Comparison of ENCODE assay signal across 24 cellular contexts in genomic region chr2:73092146-73092783, GRCh38. TPM values are rescaled to one million over a fixed set of nuclear protein-coding genes. Genes with fewer than 3 reads are reported as not detected.
DNase-seq lines count a peak whose midpoint lies in the region; ATAC-seq and TF ChIP-seq lines count a peak whose summit lies in the region.
"Had no signal": no experiment of that assay in that cellular context is flagged by ENCODE, and none has a peak within 500 bp of the region (broad histone marks: within the 10 kb centered on the region; RNA-seq: fewer than 3 reads in every experiment).

No MANE protein-coding gene starts in this region.

- no peaks in the 10 kb centered on the region for H3K4me1 ChIP-seq in endodermal cell (ENCODE audit: control insufficient read depth, insufficient read depth, low read length)
- H3K4me1 ChIP-seq in trophoblast cell (ENCODE audit: control insufficient read depth in 1 of 2, insufficient read depth in 2 of 2, low read length in 2 of 2), result peaks cover 37 to 47% of the 10 kb centered on the region in 2 experiments

- H3K4me3 ChIP-seq in endodermal cell (ENCODE audit: low read length) (no peak overlapping the region), trophoblast cell (ENCODE audit: low read depth, low read length) (no peak overlapping the region)

- H3K27ac ChIP-seq in endodermal cell (ENCODE audit: low read depth, low read length) (no peak overlapping the region), trophoblast cell (ENCODE audit: low read depth, low read length) (no peak overlapping the region)
- H3K27ac ChIP-seq: foreskin keratinocyte had no signal

- H3K23ac ChIP-seq in trophoblast cell (ENCODE audit: low read length), result no peak overlapping the region

- no peak overlapping the region for H2BK5ac ChIP-seq in trophoblast cell (ENCODE audit: low read depth, low read length, poor library complexity)

- no peak overlapping the region for H2AFZ ChIP-seq in trophoblast cell (ENCODE audit: insufficient read depth, low read length, poor library complexity)

- H3K36me3 Mint-ChIP-seq in endodermal cell (ENCODE audit: low read depth), result no peaks in the 10 kb centered on the region
- H3K36me3 Mint-ChIP-seq: IgD-negative memory B cell; natural killer cell treated with Interleukin-12 subunit alpha and Interleukin-12 subunit beta and Interleukin-15 and Interleukin-18, amount 100 ng/mL, for 72 hours had no signal

- no peak overlapping the region for H4K91ac ChIP-seq in trophoblast cell (ENCODE audit: low read depth, low read length)

- H3K9me3 Mint-ChIP-seq in endodermal cell, result no peaks in the 10 kb centered on the region
- H3K9me3 Mint-ChIP-seq: activated B cell treated with CpG ODN at 0.5 μM for 24 hours; activated CD8-positive, alpha-beta T cell treated with anti-CD3 and anti-CD28 coated beads for 36 hours; IgD-negative memory B cell; natural killer cell treated with Interleukin-12 subunit alpha and Interleukin-12 subunit beta and Interleukin-15 and Interleukin-18, amount 100 ng/mL, for 72 hours; T-helper 1 cell treated with Interleukin-12 subunit alpha and Interleukin-12 subunit beta and Interleukin-4 antibody, amounts not matched to agents 30 μg/mL and 1 μg/mL, for 36 hours had no signal

- H3K9ac ChIP-seq in endodermal cell (ENCODE audit: extremely low read depth, low read length, poor library complexity, severe bottlenecking) (no peak overlapping the region), trophoblast cell (ENCODE audit: low read length) (no peak overlapping the region)

- WGBS in endodermal cell (ENCODE audit: insufficient coverage in 1 of 2, insufficient read length in 1 of 2), 2 experiments, result 77 to 88% methylated on average over 6 to 7 of the region's 7 CpGs
- no CpG with 5 or more reads among the region's 7 CpGs for WGBS in trophoblast cell (ENCODE audit: extremely low coverage, insufficient coverage, insufficient read length)

- ATAC-seq in HG03045 (IDR thresholded peaks at IDR 0.05; ENCODE audit: unreplicated experiment) (no peak), GM18907 (IDR thresholded peaks at IDR 0.05; ENCODE audit: unreplicated experiment) (no peak), HG03432 (IDR thresholded peaks at IDR 0.05; ENCODE audit: unreplicated experiment) (no peak)
- ATAC-seq: activated CD8-positive, alpha-beta T cell treated with anti-CD3 and anti-CD28 coated beads for 36 hours; foreskin keratinocyte; natural killer cell treated with Interleukin-12 subunit alpha and Interleukin-12 subunit beta and Interleukin-15 and Interleukin-18, amount 100 ng/mL, for 72 hours had no signal

- peaks cover 17% of the 10 kb centered on the region for H3K79me1 ChIP-seq in trophoblast cell (ENCODE audit: low read length)

- H3K4me1 Mint-ChIP-seq in endodermal cell, result peaks cover 4% of the 10 kb centered on the region
- H3K4me1 Mint-ChIP-seq: activated B cell treated with CpG ODN at 0.5 μM for 24 hours, IgD-negative memory B cell had no signal

- no peak overlapping the region for H3K14ac ChIP-seq in trophoblast cell (ENCODE audit: low read length)

- peaks cover 7% of the 10 kb centered on the region for H3K79me2 ChIP-seq in trophoblast cell (ENCODE audit: control insufficient read depth, insufficient read depth, low read length, poor library complexity)

- no peak overlapping the region for H4K12ac ChIP-seq in trophoblast cell (ENCODE audit: low read depth, low read length)

- H3K4me3 Mint-ChIP-seq in endodermal cell, result no peak overlapping the region
- H3K4me3 Mint-ChIP-seq: activated B cell treated with CpG ODN at 0.5 μM for 24 hours; activated CD8-positive, alpha-beta T cell treated with anti-CD3 and anti-CD28 coated beads for 36 hours; IgD-negative memory B cell; natural killer cell treated with Interleukin-12 subunit alpha and Interleukin-12 subunit beta and Interleukin-15 and Interleukin-18, amount 100 ng/mL, for 72 hours; T-helper 1 cell treated with Interleukin-12 subunit alpha and Interleukin-12 subunit beta and Interleukin-4 antibody, amounts not matched to agents 30 μg/mL and 1 μg/mL, for 36 hours had no signal

- no peaks in the 10 kb centered on the region for H3K36me3 ChIP-seq in endodermal cell (ENCODE audit: control insufficient read depth, insufficient read depth, low read length)
- peaks cover 13 to 14% of the 10 kb centered on the region in 2 experiments for H3K36me3 ChIP-seq in trophoblast cell (ENCODE audit: control insufficient read depth in 1 of 2, insufficient read depth in 2 of 2, low read length in 2 of 2)

- H3K9me3 ChIP-seq in endodermal cell (ENCODE audit: control insufficient read depth, low read length) (no peaks in the 10 kb centered on the region), trophoblast cell (ENCODE audit: insufficient read depth, low read depth, low read length) (no peaks in the 10 kb centered on the region)

- no peak overlapping the region for H2BK12ac ChIP-seq in trophoblast cell (ENCODE audit: low read length)

- H3K4ac ChIP-seq in trophoblast cell (ENCODE audit: low read depth, low read length), result no peak overlapping the region

- peak overlapping the region; percentile 24 for H3K18ac ChIP-seq in trophoblast cell (ENCODE audit: low read length)

- DNase-seq in HuH-7 (ENCODE audit: low spot score), result peak; percentile 68
- peak; percentile 34 for DNase-seq in SKM-1 (lab: John Stamatoyannopoulos, UW; ENCODE audit: unreplicated experiment)
- DNase-seq in endodermal cell, result no peak
- DNase-seq in trophoblast cell, result no peak
- DNase-seq in islet precursor cell, result no peak
- DNase-seq: activated B cell treated with CpG ODN at 0.5 μM for 24 hours; activated CD8-positive, alpha-beta T cell treated with anti-CD3 and anti-CD28 coated beads for 36 hours; activated naive CD4-positive, alpha-beta T cell treated with Interleukin-2 at 50 U/mL for 16 hours; amygdala; central memory CD4-positive, alpha-beta T cell; COR-L47; erythroblast; foreskin keratinocyte; kidney glomerular epithelial cell; NCI-H1436 treated with DMSO at 0.1 percent for 48 hours; NCI-H526 treated with DMSO at 0.1 percent for 48 hours; SIG-M5; stimulated activated CD4-positive, alpha-beta T cell treated with anti-CD3 and anti-CD28 coated beads, Interleukin-4, amount 100 ng/mL, for 24 hours had no signal

- no peak overlapping the region for H3K4me2 ChIP-seq in trophoblast cell (ENCODE audit: low read length)

- H2AK5ac ChIP-seq in trophoblast cell (ENCODE audit: low read length), result peak overlapping the region; percentile 15

- peak overlapping the region; percentile 9 for H2BK120ac ChIP-seq in trophoblast cell (ENCODE audit: insufficient read depth, low read length, poor library complexity)

- no peaks in the 10 kb centered on the region for H3K27me3 Mint-ChIP-seq in endodermal cell (ENCODE audit: insufficient read depth)
- H3K27me3 Mint-ChIP-seq: activated B cell treated with CpG ODN at 0.5 μM for 24 hours; activated CD8-positive, alpha-beta T cell treated with anti-CD3 and anti-CD28 coated beads for 36 hours; natural killer cell treated with Interleukin-12 subunit alpha and Interleukin-12 subunit beta and Interleukin-15 and Interleukin-18, amount 100 ng/mL, for 72 hours had no signal

- no peak overlapping the region for H4K8ac ChIP-seq in trophoblast cell (ENCODE audit: low read depth, low read length)

- no peak for TF ChIP-seq CTCF in endodermal cell (conservative IDR thresholded peaks at IDR 0.05)

- peak overlapping the region; percentile 26 for H3K27ac Mint-ChIP-seq in endodermal cell
- H3K27ac Mint-ChIP-seq: activated B cell treated with CpG ODN at 0.5 μM for 24 hours; activated CD8-positive, alpha-beta T cell treated with anti-CD3 and anti-CD28 coated beads for 36 hours; natural killer cell treated with Interleukin-12 subunit alpha and Interleukin-12 subunit beta and Interleukin-15 and Interleukin-18, amount 100 ng/mL, for 72 hours; T-helper 1 cell treated with Interleukin-12 subunit alpha and Interleukin-12 subunit beta and Interleukin-4 antibody, amounts not matched to agents 30 μg/mL and 1 μg/mL, for 36 hours had no signal

- H3K27me3 ChIP-seq in endodermal cell (ENCODE audit: control insufficient read depth, insufficient read depth, low read length, poor library complexity, severe bottlenecking) (no peaks in the 10 kb centered on the region), trophoblast cell (ENCODE audit: insufficient read depth, low read length) (no peaks in the 10 kb centered on the region)
- H3K27me3 ChIP-seq: foreskin keratinocyte had no signal

RNA-seq across cellular contexts. Expression of gene RAB11FIP5, which starts 20.5 kb away (rescaled TPM):
- total RNA-seq in endodermal cell, result 10 to 100 TPM; 12.1 to 17.3 TPM
- 6.5 TPM for polyA plus RNA-seq in endodermal cell (2013, experiment 1 of 2)
- polyA plus RNA-seq in endodermal cell (2013, experiment 2 of 2), result 5.5 TPM
- 30.2 and 32.3 TPM in 2 replicates for polyA plus RNA-seq in trophoblast cell (2013)

RNA-seq across cellular contexts. Expression of gene SFXN5, which starts 20.8 kb away (rescaled TPM):
- total RNA-seq in endodermal cell, result 10 to 100 TPM; 30.7 to 32.8 TPM
- 10.0 TPM for polyA plus RNA-seq in endodermal cell (2013, experiment 1 of 2)
- polyA plus RNA-seq in endodermal cell (2013, experiment 2 of 2), result 13.1 TPM
- polyA plus RNA-seq in trophoblast cell (2013), result 9.5 and 13.2 TPM in 2 replicates

Comparison
In these comparisons a context has a peak if more than half of its experiments do, and no peak if none do; other contexts are left out.
1. DNase-seq: peak in HuH-7 (single experiment) and SKM-1 (single experiment); none in endodermal cell (single experiment), trophoblast cell (0 of 2) and islet precursor cell (single experiment).